In the genomic region with DNA sequence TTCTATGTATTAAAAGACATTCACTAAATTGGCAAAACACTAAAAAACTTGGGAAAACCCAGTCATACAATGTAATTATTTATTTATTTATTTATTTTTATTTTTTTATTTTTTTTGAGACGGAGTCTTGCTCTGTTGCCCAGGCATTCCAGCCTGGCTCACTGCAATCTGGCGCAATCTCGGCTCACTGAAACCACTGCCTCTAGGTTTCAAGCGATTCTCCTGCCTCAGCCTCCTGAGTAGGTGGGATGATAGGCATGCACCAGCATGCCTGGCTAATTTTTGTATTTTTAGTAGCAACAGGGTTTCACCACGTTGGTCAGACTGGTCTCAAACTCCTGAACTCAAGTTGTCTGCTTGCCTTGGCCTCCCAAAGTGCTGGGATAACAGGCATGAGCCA, we compare ENCODE assay signal across 1 cellular context. TPM values are rescaled to one million over a fixed set of nuclear protein-coding genes. Genes with fewer than 3 reads are reported as not detected.
"Had no signal": no experiment of that assay in that cellular context is flagged by ENCODE, and none has a peak within 500 bp of the region (broad histone marks: within the 10 kb centered on the region; RNA-seq: fewer than 3 reads in every experiment).

No MANE protein-coding gene starts in this region.

RNA-seq across cellular contexts. Expression of a gene that starts 27.5 kb away (rescaled TPM):
- polyA plus RNA-seq: IgD-negative memory B cell had no signal
